Comparison of ENCODE assay signal across 1 cellular context in genomic region chr3:100333970-100334339, GRCh38.
TF ChIP-seq lines count a peak whose summit lies in the region.

No MANE protein-coding gene starts in this region.

TF ChIP-seq in GM12878, 131 proteins besides CTCF, POLR2A, EP300 and RAD21 (continued from another document):
- TF ChIP-seq MLLT1 (IDR thresholded peaks at IDR 0.05) (0 out of 2 replicates have a peak, but pooled peaks have one; percentile 27), POLR2AphosphoS5 (IDR thresholded peaks at IDR 0.05; ENCODE audit: low read length) (no peak)
